Comparison of ENCODE assay signal across 1 cellular context in the genomic region with DNA sequence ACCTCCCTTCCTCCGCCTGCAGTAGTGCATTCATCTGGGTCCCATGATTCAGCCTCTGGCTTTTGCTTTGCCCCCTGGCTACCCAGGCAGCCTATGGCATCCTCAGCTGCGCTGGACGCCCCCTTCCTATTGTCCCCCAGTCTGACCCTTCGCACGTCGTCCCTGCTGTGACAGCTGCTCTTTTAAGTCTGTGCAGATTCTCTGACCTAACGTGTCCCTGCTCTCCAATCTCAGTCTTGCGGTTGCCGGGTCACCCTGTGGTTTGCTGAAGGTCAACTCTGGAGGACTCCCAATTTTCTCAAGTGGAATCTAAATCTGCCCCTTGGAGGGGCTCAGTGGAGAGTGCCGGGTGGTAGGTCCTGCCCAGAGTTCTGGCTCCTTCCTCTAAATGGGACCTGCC.
TF ChIP-seq lines count a peak whose summit lies in the region.

No MANE protein-coding gene starts in this region.

TF ChIP-seq in SK-N-SH, 30 proteins besides CTCF, POLR2A, EP300 and RAD21 (continued from another document):
- TF ChIP-seq, protein P1, sequence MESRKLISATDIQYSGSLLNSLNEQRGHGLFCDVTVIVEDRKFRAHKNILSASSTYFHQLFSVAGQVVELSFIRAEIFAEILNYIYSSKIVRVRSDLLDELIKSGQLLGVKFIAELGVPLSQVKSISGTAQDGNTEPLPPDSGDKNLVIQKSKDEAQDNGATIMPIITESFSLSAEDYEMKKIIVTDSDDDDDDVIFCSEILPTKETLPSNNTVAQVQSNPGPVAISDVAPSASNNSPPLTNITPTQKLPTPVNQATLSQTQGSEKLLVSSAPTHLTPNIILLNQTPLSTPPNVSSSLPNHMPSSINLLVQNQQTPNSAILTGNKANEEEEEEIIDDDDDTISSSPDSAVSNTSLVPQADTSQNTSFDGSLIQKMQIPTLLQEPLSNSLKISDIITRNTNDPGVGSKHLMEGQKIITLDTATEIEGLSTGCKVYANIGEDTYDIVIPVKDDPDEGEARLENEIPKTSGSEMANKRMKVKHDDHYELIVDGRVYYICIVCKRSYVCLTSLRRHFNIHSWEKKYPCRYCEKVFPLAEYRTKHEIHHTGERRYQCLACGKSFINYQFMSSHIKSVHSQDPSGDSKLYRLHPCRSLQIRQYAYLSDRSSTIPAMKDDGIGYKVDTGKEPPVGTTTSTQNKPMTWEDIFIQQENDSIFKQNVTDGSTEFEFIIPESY (IDR thresholded peaks at IDR 0.05; ENCODE audit: borderline replicate concordance, low read depth) = no peak
- TF ChIP-seq RXRA (IDR thresholded peaks at IDR 0.05; ENCODE audit: borderline replicate concordance, low read depth) (no peak), NFIC (IDR thresholded peaks at IDR 0.05; ENCODE audit: borderline replicate concordance) (no peak), TAF1 (IDR thresholded peaks at IDR 0.05; ENCODE audit: borderline replicate concordance, low read depth, low read length) (no peak)
